8 cellular contexts compared by ENCODE assay signal in genomic region chr5:140806834-140807775, GRCh38. TPM values are rescaled to one million over a fixed set of nuclear protein-coding genes. Genes with fewer than 3 reads are reported as not detected.
DNase-seq lines count a peak whose midpoint lies in the region; ATAC-seq and TF ChIP-seq lines count a peak whose summit lies in the region.

Gene PCDHA4, plus strand, starts transcription at chr5:140807068.

- 14 to 30% (median 16%) methylated on average over 27 to 39 of the region's 47 CpGs for WGBS in adrenal gland, 4 donors

- intact Hi-C loops in adrenal gland (cut with DNase I): no loop called here

- ATAC-seq in activated T-cell treated with anti-CD3 and anti-CD28 coated beads, Interleukin-2, amount 50 U/mL, for 4 hours: no peak
- no peak for ATAC-seq in HG03175 (IDR thresholded peaks at IDR 0.05; ENCODE audit: unreplicated experiment)

- H3K27me3 Mint-ChIP-seq in endothelial cell (ENCODE audit: unreplicated experiment): peaks cover 4% of the 10 kb centered on the region
- no peaks in the 10 kb centered on the region for H3K27me3 Mint-ChIP-seq in nephron progenitor cell (ENCODE audit: low read depth, poor library complexity)
- peaks cover 25% of the 10 kb centered on the region for H3K27me3 Mint-ChIP-seq in activated T-cell treated with anti-CD3 and anti-CD28 coated beads, Interleukin-2, amount 50 U/mL, for 4 hours (ENCODE audit: low read depth)

- H3K9me3 ChIP-seq in adrenal gland (replicated peaks in 1 of 3): no peaks in the 10 kb centered on the region

- no peaks in the 10 kb centered on the region for H3K36me3 ChIP-seq in adrenal gland (replicated peaks in 1 of 2)

- DNase-seq in ELR (ENCODE audit: low read depth) (peak; percentile 14), NCI-H2029 (lab: John Stamatoyannopoulos, UW) (peak; percentile 27), endothelial cell (ENCODE audit: low spot score) (peak; percentile 88), nephron progenitor cell (peak; percentile 73), adrenal gland (no peak), DMS153 (lab: John Stamatoyannopoulos, UW) (no peak)
- DNase-seq in activated T-cell treated with anti-CD3 and anti-CD28 coated beads, Interleukin-2, amount 50 U/mL, for 4 hours: no peak

- H3K4me1 Mint-ChIP-seq in endothelial cell (ENCODE audit: unreplicated experiment): peaks cover 10% of the 10 kb centered on the region
- H3K4me1 Mint-ChIP-seq in nephron progenitor cell: no peaks in the 10 kb centered on the region
- H3K4me1 Mint-ChIP-seq in activated T-cell treated with anti-CD3 and anti-CD28 coated beads, Interleukin-2, amount 50 U/mL, for 4 hours (ENCODE audit: low read depth): no peaks in the 10 kb centered on the region

- TF ChIP-seq POLR2A in adrenal gland (IDR thresholded peaks at IDR 0.05): no peak

- peak within 1 kb of the TSS; percentile 87 for H3K4me3 Mint-ChIP-seq in endothelial cell (ENCODE audit: unreplicated experiment)
- peak within 1 kb of the TSS; percentile 93 for H3K4me3 Mint-ChIP-seq in nephron progenitor cell
- H3K4me3 Mint-ChIP-seq in activated T-cell treated with anti-CD3 and anti-CD28 coated beads, Interleukin-2, amount 50 U/mL, for 4 hours: no peak within 1 kb of the TSS

- no peaks in the 10 kb centered on the region for H3K27me3 ChIP-seq in adrenal gland

- TF ChIP-seq CTCF in endothelial cell (IDR thresholded peaks at IDR 0.05; ENCODE audit: unreplicated experiment): peak; percentile 83
- TF ChIP-seq CTCF in nephron progenitor cell (IDR thresholded peaks at IDR 0.05): peak; percentile 49
- peak in 2 of 6 experiments; percentile 3 to 15 for TF ChIP-seq CTCF in adrenal gland (IDR thresholded peaks at IDR 0.05)

- H3K27ac Mint-ChIP-seq in endothelial cell (ENCODE audit: unreplicated experiment): no peak within 1 kb of the TSS
- no peak within 1 kb of the TSS for H3K27ac Mint-ChIP-seq in nephron progenitor cell

- no peak within 1 kb of the TSS for H3K4me3 ChIP-seq in adrenal gland

- H3K27ac ChIP-seq in adrenal gland: no peak within 1 kb of the TSS

- H3K9me3 Mint-ChIP-seq in endothelial cell (ENCODE audit: unreplicated experiment) (no peaks in the 10 kb centered on the region), nephron progenitor cell (peaks cover 87% of the 10 kb centered on the region)
- peaks cover 26% of the 10 kb centered on the region for H3K9me3 Mint-ChIP-seq in activated T-cell treated with anti-CD3 and anti-CD28 coated beads, Interleukin-2, amount 50 U/mL, for 4 hours

- H3K36me3 Mint-ChIP-seq in endothelial cell (ENCODE audit: low read depth, unreplicated experiment) (peaks cover 14% of the 10 kb centered on the region), nephron progenitor cell (ENCODE audit: low read depth) (peaks cover 78% of the 10 kb centered on the region)
- H3K36me3 Mint-ChIP-seq in activated T-cell treated with anti-CD3 and anti-CD28 coated beads, Interleukin-2, amount 50 U/mL, for 4 hours (ENCODE audit: insufficient read depth): peaks cover 2% of the 10 kb centered on the region

- no peaks in the 10 kb centered on the region for H3K4me1 ChIP-seq in adrenal gland (replicated peaks in 1 of 2)

RNA-seq across cellular contexts. Expression of gene PCDHA4, which starts in this region (rescaled TPM):
- total RNA-seq in endothelial cell (ENCODE audit: unreplicated experiment) (9.9 TPM), adrenal gland (under 1 TPM; 0.04 to 0.96 (median 0.29) TPM)
- polyA plus RNA-seq in adrenal gland: under 1 TPM; 0.08 to 0.33 (median 0.10) TPM
- under 1 TPM in 2 of 3 donors, not detected in 1; 0.08 to 0.14 TPM for total RNA-seq in activated T-cell treated with anti-CD3 and anti-CD28 coated beads, Interleukin-2, amount 50 U/mL, for 4 hours

Comparison
In these comparisons a context has a peak if more than half of its experiments do, and no peak if none do; other contexts are left out.
1. DNase-seq: peak in ELR (single experiment), NCI-H2029 (single experiment), endothelial cell (single experiment) and nephron progenitor cell (single experiment); none in adrenal gland (0 of 7), DMS153 (single experiment) and activated T-cell treated with anti-CD3 and anti-CD28 coated beads, Interleukin-2, amount 50 U/mL, for 4 hours (single experiment).